In genomic region chr20:25853718-25854381, GRCh38 we compare ENCODE assay signal across 8 cellular contexts.
DNase-seq lines count a peak whose midpoint lies in the region; ATAC-seq and TF ChIP-seq lines count a peak whose summit lies in the region.
"Not testable (repeated sequence)": the region's sequence is repeated elsewhere in the genome, so short reads cannot be mapped to it uniquely, and the experiment has no call there.

No MANE protein-coding gene starts in this region.

- H3K27ac ChIP-seq in SJCRH30 = not testable (repeated sequence)
- peak overlapping the region; percentile 66 to 80 (median 72) for H3K27ac ChIP-seq in esophagus squamous epithelium

- not testable (repeated sequence) for H3K27me3 ChIP-seq in SJCRH30
- peaks cover 0 to 31% (median 0%) of the 10 kb centered on the region in 4 donors for H3K27me3 ChIP-seq in esophagus squamous epithelium

- H3K9me3 ChIP-seq in SJCRH30 (replicated peaks); esophagus squamous epithelium: not testable (repeated sequence)

- TF ChIP-seq POLR2A in esophagus squamous epithelium (IDR thresholded peaks at IDR 0.05) = not testable (repeated sequence)

- not testable (repeated sequence) for H3K36me3 ChIP-seq in SJCRH30, esophagus squamous epithelium

- H3K4me1 Mint-ChIP-seq in naive B cell = peaks cover 25 to 35% (median 26%) of the 10 kb centered on the region in 3 donors

- H3K27ac Mint-ChIP-seq in naive B cell = peak overlapping the region in 5 of 6 donors; percentile 35 to 78 (median 51)

- peaks cover 0 to 25% of the 10 kb centered on the region in 2 donors for H3K36me3 Mint-ChIP-seq in naive B cell

- in situ Hi-C loops in Caki2 (cut with HindIII; ENCODE audit: low pct_unique_long_range_greater_than_20kb, low sequenced_read_pairs) = not testable (repeated sequence)

- TF ChIP-seq CTCF in esophagus squamous epithelium (IDR thresholded peaks at IDR 0.05) = not testable (repeated sequence)

- H3K4me1 ChIP-seq in SJCRH30 = not testable (repeated sequence)
- peaks cover 4 to 35% (median 8%) of the 10 kb centered on the region in 3 donors for H3K4me1 ChIP-seq in esophagus squamous epithelium

- peak; percentile 76 for ATAC-seq in GM21717 (IDR thresholded peaks at IDR 0.05; ENCODE audit: unreplicated experiment)
- ATAC-seq in naive B cell (ENCODE audit: low read depth in 2 of 2) = peak; percentile 45 to 46

- WGBS in esophagus squamous epithelium, 2 donors = 0% methylated on average over 1 to 35 of the region's 55 CpGs

- peak; percentile 72 for DNase-seq in Caki2 (ENCODE audit: low read depth)
- DNase-seq in M059J (ENCODE audit: low read depth) = peak; percentile 80
- peak; percentile 63 to 75 for DNase-seq in SJCRH30
- peak; percentile 45 to 62 for DNase-seq in activated T-helper 1 cell treated with anti-CD3 and anti-CD28 coated beads, Interleukin-2, amount 50 U/mL, for 16 hours (ENCODE audit: low read depth in 1 of 2, low spot score in 1 of 2)
- not testable (repeated sequence) for DNase-seq in esophagus squamous epithelium (lab: John Stamatoyannopoulos, UW)
- peak; percentile 73 for DNase-seq in naive B cell
- DNase-seq in stimulated activated CD8-positive, alpha-beta memory T cell treated with anti-CD3 and anti-CD28 coated beads, Interleukin-4, amount 100 ng/mL, for 48 hours = peak; percentile 88

- peak overlapping the region; percentile 24 to 95 (median 86) for H3K4me3 Mint-ChIP-seq in naive B cell

- H3K9me3 Mint-ChIP-seq in naive B cell = not testable (repeated sequence)

- peaks cover 45 to 79% (median 66%) of the 10 kb centered on the region in 3 donors for H3K27me3 Mint-ChIP-seq in naive B cell

- intact Hi-C loops in esophagus squamous epithelium (cut with DNase I) = not testable (repeated sequence)

- H3K4me3 ChIP-seq in SJCRH30 = peak overlapping the region; percentile 59
- H3K4me3 ChIP-seq in esophagus squamous epithelium = peak overlapping the region; percentile 52 to 76 (median 66)
